In genomic region chr9:85541876-85542275, GRCh38 we compare ENCODE assay signal across 18 cellular contexts.
"Had no signal": no experiment of that assay in that cellular context is flagged by ENCODE, and none has a peak within 500 bp of the region (broad histone marks: within the 10 kb centered on the region; RNA-seq: fewer than 3 reads in every experiment).

No MANE protein-coding gene starts in this region.

- H3K4me1 ChIP-seq: body of pancreas, psoas muscle, right lobe of liver had no signal

- H3K4me3 ChIP-seq: body of pancreas, psoas muscle, right lobe of liver, thoracic aorta had no signal

- H3K27me3 Mint-ChIP-seq: activated CD8-positive, alpha-beta T cell treated with anti-CD3 and anti-CD28 coated beads for 36 hours; activated naive CD8-positive, alpha-beta T cell treated with anti-CD3 and anti-CD28 coated beads, Interleukin-2, amount 10 ng/mL, durations not matched to agents 7 days and 5 days; central memory CD8-positive, alpha-beta T cell; dendritic cell treated with granulocyte-macrophage colony-stimulating factor and Interleukin-4, amounts not matched to agents 40 ng/mL and 50 ng/mL, for 4 days had no signal

- H3K36me3 Mint-ChIP-seq: activated naive CD8-positive, alpha-beta T cell treated with anti-CD3 and anti-CD28 coated beads, Interleukin-2, amount 10 ng/mL, durations not matched to agents 7 days and 5 days had no signal

- H3K4me1 Mint-ChIP-seq: activated naive CD8-positive, alpha-beta T cell treated with anti-CD3 and anti-CD28 coated beads, Interleukin-2, amount 10 ng/mL, durations not matched to agents 7 days and 5 days; central memory CD8-positive, alpha-beta T cell; nephron had no signal

- H3K4me3 Mint-ChIP-seq: activated CD8-positive, alpha-beta T cell treated with anti-CD3 and anti-CD28 coated beads for 36 hours; activated naive CD8-positive, alpha-beta T cell treated with anti-CD3 and anti-CD28 coated beads, Interleukin-2, amount 10 ng/mL, durations not matched to agents 7 days and 5 days; activated T-cell treated with anti-CD3 and anti-CD28 coated beads, Interleukin-2, amount 50 U/mL, for 72 hours; central memory CD8-positive, alpha-beta T cell; dendritic cell treated with granulocyte-macrophage colony-stimulating factor and Interleukin-4, amounts not matched to agents 40 ng/mL and 50 ng/mL, for 4 days; nephron had no signal

- H3K36me3 ChIP-seq: right lobe of liver, thoracic aorta had no signal

- ATAC-seq: activated CD8-positive, alpha-beta T cell treated with anti-CD3 and anti-CD28 coated beads for 36 hours; activated T-cell treated with anti-CD3 and anti-CD28 coated beads, Interleukin-2, amount 50 U/mL, for 72 hours; body of pancreas; left colon; psoas muscle; right lobe of liver; stimulated activated naive CD8-positive, alpha-beta T cell treated with anti-CD3 and anti-CD28 coated beads, Interleukin-15, Interleukin-2, amounts not matched to agents 100 U/mL and 50 U/mL, for 24 hours had no signal

- H3K27ac Mint-ChIP-seq: activated CD8-positive, alpha-beta T cell treated with anti-CD3 and anti-CD28 coated beads for 36 hours; activated naive CD8-positive, alpha-beta T cell treated with anti-CD3 and anti-CD28 coated beads, Interleukin-2, amount 10 ng/mL, durations not matched to agents 7 days and 5 days; activated T-cell treated with anti-CD3 and anti-CD28 coated beads, Interleukin-2, amount 50 U/mL, for 72 hours; dendritic cell treated with granulocyte-macrophage colony-stimulating factor and Interleukin-4, amounts not matched to agents 40 ng/mL and 50 ng/mL, for 4 days; nephron had no signal

- DNase-seq: activated CD8-positive, alpha-beta memory T cell treated with anti-CD3 and anti-CD28 coated beads, Interleukin-2, amount 50 U/mL, for 4 hours; activated CD8-positive, alpha-beta T cell treated with anti-CD3 and anti-CD28 coated beads for 36 hours; activated gamma-delta T cell treated with Interleukin-2 at 50 U/mL for 16 hours; activated naive CD8-positive, alpha-beta T cell treated with anti-CD3 and anti-CD28 coated beads, Interleukin-2, amount 10 ng/mL, durations not matched to agents 7 days and 5 days; activated T-cell treated with anti-CD3 and anti-CD28 coated beads, Interleukin-2, amount 50 U/mL, for 72 hours; body of pancreas; left colon; mammary epithelial cell; occipital lobe; psoas muscle; right lobe of liver; stimulated activated CD4-positive, alpha-beta T cell treated with anti-CD3 and anti-CD28 coated beads, Interleukin-12 subunit alpha, Interleukin-12 subunit beta, amount 100 ng/mL, for 4 hours; stimulated activated naive CD8-positive, alpha-beta T cell treated with anti-CD3 and anti-CD28 coated beads, Interleukin-15, Interleukin-2, amounts not matched to agents 100 U/mL and 50 U/mL, for 24 hours; T-helper 9 cell had no signal

- H3K9me3 Mint-ChIP-seq: activated CD8-positive, alpha-beta T cell treated with anti-CD3 and anti-CD28 coated beads for 36 hours; activated naive CD8-positive, alpha-beta T cell treated with anti-CD3 and anti-CD28 coated beads, Interleukin-2, amount 10 ng/mL, durations not matched to agents 7 days and 5 days; activated T-cell treated with anti-CD3 and anti-CD28 coated beads, Interleukin-2, amount 50 U/mL, for 72 hours; central memory CD8-positive, alpha-beta T cell; dendritic cell treated with granulocyte-macrophage colony-stimulating factor and Interleukin-4, amounts not matched to agents 40 ng/mL and 50 ng/mL, for 4 days; nephron had no signal

- H3K9me3 ChIP-seq: body of pancreas, psoas muscle, right lobe of liver, thoracic aorta had no signal

- H3K27ac ChIP-seq: body of pancreas, psoas muscle, right lobe of liver, thoracic aorta had no signal

- H3K27me3 ChIP-seq: body of pancreas, right lobe of liver had no signal
